25 cellular contexts compared by ENCODE assay signal in genomic region chr3:189990826-189991225, GRCh38.
"Had no signal": no experiment of that assay in that cellular context is flagged by ENCODE, and none has a peak within 500 bp of the region (broad histone marks: within the 10 kb centered on the region; RNA-seq: fewer than 3 reads in every experiment).

No MANE protein-coding gene starts in this region.

- H3K4me1 ChIP-seq: lower lobe of right lung, right atrium auricular region, right lobe of liver, stomach, testis, thyroid gland, transverse colon, upper lobe of left lung, vagina had no signal

- H3K4me1 Mint-ChIP-seq: naive thymus-derived CD4-positive, alpha-beta T cell; stimulated activated naive B cell treated with anti-CD40 and anti-IgM and Interleukin-4, amounts not matched to agents 10 μg/mL and 1 μg/mL and 100 μg/mL, for 72 hours had no signal

- H3K36me3 Mint-ChIP-seq: naive thymus-derived CD4-positive, alpha-beta T cell; natural killer cell treated with Interleukin-12 subunit alpha and Interleukin-12 subunit beta and Interleukin-15 and Interleukin-18, amount 100 ng/mL, for 72 hours; stimulated activated naive B cell treated with anti-CD40 and anti-IgM and Interleukin-4, amounts not matched to agents 10 μg/mL and 1 μg/mL and 100 μg/mL, for 72 hours had no signal

- H3K9me3 ChIP-seq: lower lobe of right lung, ovary, right atrium auricular region, right lobe of liver, stomach, testis, thyroid gland, transverse colon, upper lobe of left lung, vagina had no signal

- DNase-seq: kidney glomerular epithelial cell; left cardiac atrium; lower lobe of right lung; mammary epithelial cell; mesenchymal stem cell; naive thymus-derived CD4-positive, alpha-beta T cell; ovary; right lobe of liver; stimulated activated CD4-positive, alpha-beta T cell treated with anti-CD3 and anti-CD28 coated beads, Interleukin-12 subunit alpha, Interleukin-12 subunit beta, amount 100 ng/mL, for 4 hours; stimulated activated CD4-positive, alpha-beta T cell treated with anti-CD3 and anti-CD28 coated beads, Interleukin-15, amount 100 ng/mL, for 24 hours; stimulated activated CD4-positive, alpha-beta T cell treated with anti-CD3 and anti-CD28 coated beads, Interleukin-2, amount 100 ng/mL, for 24 hours; stimulated activated CD4-positive, alpha-beta T cell treated with anti-CD3 and anti-CD28 coated beads, Interleukin-4, amount 100 ng/mL, for 1 hour; stimulated activated naive B cell treated with anti-CD40 and anti-IgM and Interleukin-4, amounts not matched to agents 10 μg/mL and 1 μg/mL and 100 μg/mL, for 72 hours; stimulated activated naive CD8-positive, alpha-beta T cell treated with anti-CD3 and anti-CD28 coated beads, Interleukin-15, Interleukin-2, amounts not matched to agents 100 U/mL and 50 U/mL, for 24 hours; stomach; testis; thyroid gland; transverse colon; upper lobe of left lung had no signal

- H3K4me3 ChIP-seq: lower lobe of right lung, ovary, right atrium auricular region, right lobe of liver, skin epidermis, stomach, testis, thyroid gland, transverse colon, upper lobe of left lung, vagina had no signal

- H3K27ac ChIP-seq: lower lobe of right lung, ovary, right atrium auricular region, right lobe of liver, skin epidermis, stomach, testis, thyroid gland, transverse colon, upper lobe of left lung, vagina had no signal

- H3K4me3 Mint-ChIP-seq: naive thymus-derived CD4-positive, alpha-beta T cell; natural killer cell treated with Interleukin-12 subunit alpha and Interleukin-12 subunit beta and Interleukin-15 and Interleukin-18, amount 100 ng/mL, for 72 hours; stimulated activated naive B cell treated with anti-CD40 and anti-IgM and Interleukin-4, amounts not matched to agents 10 μg/mL and 1 μg/mL and 100 μg/mL, for 72 hours had no signal

- H3K9me3 Mint-ChIP-seq: naive thymus-derived CD4-positive, alpha-beta T cell; natural killer cell treated with Interleukin-12 subunit alpha and Interleukin-12 subunit beta and Interleukin-15 and Interleukin-18, amount 100 ng/mL, for 72 hours had no signal

- H3K27ac Mint-ChIP-seq: naive thymus-derived CD4-positive, alpha-beta T cell; natural killer cell treated with Interleukin-12 subunit alpha and Interleukin-12 subunit beta and Interleukin-15 and Interleukin-18, amount 100 ng/mL, for 72 hours; progenitor cell of endocrine pancreas; stimulated activated naive B cell treated with anti-CD40 and anti-IgM and Interleukin-4, amounts not matched to agents 10 μg/mL and 1 μg/mL and 100 μg/mL, for 72 hours had no signal

- ATAC-seq: left cardiac atrium; left lobe of liver; lower lobe of right lung; naive thymus-derived CD4-positive, alpha-beta T cell; natural killer cell treated with Interleukin-12 subunit alpha and Interleukin-12 subunit beta and Interleukin-15 and Interleukin-18, amount 100 ng/mL, for 72 hours; right lobe of liver; stimulated activated naive B cell treated with anti-CD40 and anti-IgM and Interleukin-4, amounts not matched to agents 10 μg/mL and 1 μg/mL and 100 μg/mL, for 72 hours; stimulated activated naive CD8-positive, alpha-beta T cell treated with anti-CD3 and anti-CD28 coated beads, Interleukin-15, Interleukin-2, amounts not matched to agents 100 U/mL and 50 U/mL, for 24 hours had no signal

- H3K27me3 ChIP-seq: ovary, right atrium auricular region, stomach, testis, transverse colon, upper lobe of left lung, vagina had no signal

- H3K36me3 ChIP-seq: lower lobe of right lung, ovary, right atrium auricular region, right lobe of liver, stomach, thyroid gland, upper lobe of left lung, vagina had no signal
